Comparison of ENCODE assay signal across 3 cellular contexts in genomic region chr1:23900017-23900416, GRCh38. TPM values are rescaled to one million over a fixed set of nuclear protein-coding genes. Genes with fewer than 3 reads are reported as not detected.
"Had no signal": no experiment of that assay in that cellular context is flagged by ENCODE, and none has a peak within 500 bp of the region (broad histone marks: within the 10 kb centered on the region; RNA-seq: fewer than 3 reads in every experiment).

No MANE protein-coding gene starts in this region.

RNA-seq across cellular contexts. Expression of gene CNR2, which starts 13.1 kb away (rescaled TPM):
- total RNA-seq: M059J, NCI-H460, PC-9 had no signal
